Comparison of ENCODE assay signal across 15 cellular contexts in the genomic region with DNA sequence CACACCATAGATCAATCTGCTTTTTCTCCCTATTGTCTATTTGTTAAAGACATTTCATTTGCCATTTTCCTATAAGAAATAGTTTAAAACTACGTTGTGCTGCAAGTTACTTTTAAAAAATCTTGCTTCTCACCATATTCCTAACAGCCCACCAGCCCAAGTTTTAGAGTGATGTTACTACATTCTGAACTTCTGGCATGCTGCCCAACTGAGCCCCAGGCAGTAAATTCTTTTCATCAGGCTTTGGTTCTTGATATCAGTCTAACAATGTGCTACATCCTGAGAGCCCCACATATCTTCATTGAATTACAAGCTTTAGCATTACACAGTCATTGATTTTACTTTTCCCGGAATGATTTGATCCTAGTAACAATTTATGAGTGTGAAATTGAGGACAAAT.
DNase-seq lines count a peak whose midpoint lies in the region; ATAC-seq and TF ChIP-seq lines count a peak whose summit lies in the region.
"Had no signal": no experiment of that assay in that cellular context is flagged by ENCODE, and none has a peak within 500 bp of the region (broad histone marks: within the 10 kb centered on the region; RNA-seq: fewer than 3 reads in every experiment).

No MANE protein-coding gene starts in this region.

- no peak overlapping the region for H2BK5ac ChIP-seq in mesendoderm (ENCODE audit: low read length)

- no CpG with 5 or more reads among the region's 2 CpGs for WGBS in mesendoderm (ENCODE audit: extremely low coverage, insufficient coverage, low lambda C conversion rate)

- H2BK15ac ChIP-seq in mesendoderm (replicated peaks; ENCODE audit: low read depth), result no peak overlapping the region

- H3K36me3 ChIP-seq in mesendoderm (ENCODE audit: control insufficient read depth, insufficient read depth, low read length), result no peaks in the 10 kb centered on the region

- H2BK120ac ChIP-seq in mesendoderm (ENCODE audit: low read depth, low read length), result no peak overlapping the region

- DNase-seq in NCI-H1048 (lab: John Stamatoyannopoulos, UW), result peak; percentile 0
- peak; percentile 0 for DNase-seq in dermis blood vessel endothelial cell
- DNase-seq in mesendoderm, result peak; percentile 39
- no peak for DNase-seq in foreskin keratinocyte
- DNase-seq: ACHN; Caco-2; CD4-positive, alpha-beta T cell; GDM1; H9; IMR-90 had no signal

- H4K8ac ChIP-seq in mesendoderm (ENCODE audit: low read depth, low read length), result no peak overlapping the region

- ATAC-seq in foreskin keratinocyte, result no peak
- ATAC-seq in GM19452 (IDR thresholded peaks at IDR 0.05; ENCODE audit: unreplicated experiment), result no peak
- no peak for ATAC-seq in GM19467 (IDR thresholded peaks at IDR 0.05; ENCODE audit: unreplicated experiment)
- no peak for ATAC-seq in HG03139 (IDR thresholded peaks at IDR 0.05; ENCODE audit: unreplicated experiment)
- ATAC-seq: K562 had no signal

- H3K4me3 ChIP-seq in mesendoderm (ENCODE audit: low read length), result no peak overlapping the region
- H3K4me3 ChIP-seq: K562 had no signal

- no peak overlapping the region for H3K27ac ChIP-seq in mesendoderm (ENCODE audit: low read depth, low read length)
- no peak overlapping the region for H3K27ac ChIP-seq in foreskin keratinocyte
- H3K27ac ChIP-seq: C4-2B had no signal

- H3K27me3 ChIP-seq in mesendoderm (ENCODE audit: insufficient read depth, low read length, poor library complexity) (no peaks in the 10 kb centered on the region), foreskin keratinocyte (no peaks in the 10 kb centered on the region)

- H3K79me2 ChIP-seq in mesendoderm (ENCODE audit: control insufficient read depth, insufficient read depth, low read length), result no peaks in the 10 kb centered on the region

- no peak overlapping the region for H3K23ac ChIP-seq in mesendoderm (ENCODE audit: low read length)

- TF ChIP-seq CTCF in foreskin keratinocyte (conservative IDR thresholded peaks at IDR 0.05), result no peak

- H2AK5ac ChIP-seq in mesendoderm (ENCODE audit: low read length), result no peak overlapping the region

- H3K56ac ChIP-seq in mesendoderm (ENCODE audit: low read length), result no peak overlapping the region

- H3K79me1 ChIP-seq in mesendoderm (ENCODE audit: low read length), result no peaks in the 10 kb centered on the region

- no peak overlapping the region for H3K4me2 ChIP-seq in mesendoderm (ENCODE audit: low read length)

- no peak overlapping the region for H3K18ac ChIP-seq in mesendoderm (ENCODE audit: low read length)

- no peak overlapping the region for H3K4ac ChIP-seq in mesendoderm (ENCODE audit: low read depth, low read length)

- no peak overlapping the region for H3K9ac ChIP-seq in mesendoderm (ENCODE audit: low read length)

- H3K4me1 ChIP-seq in mesendoderm (ENCODE audit: control insufficient read depth, low read depth, low read length), result no peaks in the 10 kb centered on the region
- H3K4me1 ChIP-seq in foreskin keratinocyte, result no peaks in the 10 kb centered on the region
- H3K4me1 ChIP-seq: Caco-2 had no signal

- no peak overlapping the region for H4K5ac ChIP-seq in mesendoderm (ENCODE audit: low read length)

Comparison
In these comparisons a context has a peak if more than half of its experiments do, and no peak if none do; other contexts are left out.
1. DNase-seq: peak in NCI-H1048 (single experiment), dermis blood vessel endothelial cell (single experiment) and mesendoderm (single experiment); none in foreskin keratinocyte (0 of 2).